8 cellular contexts compared by ENCODE assay signal in genomic region chr1:6200188-6200809, GRCh38. TPM values are rescaled to one million over a fixed set of nuclear protein-coding genes. Genes with fewer than 3 reads are reported as not detected.
DNase-seq lines count a peak whose midpoint lies in the region; ATAC-seq, FAIRE-seq and TF ChIP-seq lines count a peak whose summit lies in the region.

No MANE protein-coding gene starts in this region.

- ATAC-seq in omental fat pad (ENCODE audit: low FRiP score), result no peak

- H3K4me3 ChIP-seq in GM23248 (peak overlapping the region; percentile 82), esophagus squamous epithelium (peak overlapping the region; percentile 79 to 100 (median 94)), sigmoid colon (peak overlapping the region; percentile 93 to 100 (median 100))

- H3K4me1 ChIP-seq in GM23248 (ENCODE audit: insufficient read depth), result peaks cover 11% of the 10 kb centered on the region
- peaks cover 24 to 52% (median 26%) of the 10 kb centered on the region in 3 donors for H3K4me1 ChIP-seq in esophagus squamous epithelium
- peaks cover 0 to 40% (median 35%) of the 10 kb centered on the region in 4 donors for H3K4me1 ChIP-seq in sigmoid colon

- no peaks in the 10 kb centered on the region for H3K9me2 ChIP-seq in GM23248 (ENCODE audit: insufficient read depth)

- H4K20me1 ChIP-seq in GM23248 (ENCODE audit: insufficient read depth), result 0 out of 2 replicates have a peak, but pooled peaks cover 11% of the 10 kb centered on the region

- H3K9ac ChIP-seq in GM23248, result peak overlapping the region; percentile 97

- in situ Hi-C loops in GM23248 (cut with MboI), result no loop called here

- H3K79me2 ChIP-seq in GM23248 (ENCODE audit: insufficient read depth), result peaks cover 40% of the 10 kb centered on the region

- intact Hi-C loops in esophagus squamous epithelium (cut with DNase I) (no loop called here), sigmoid colon (cut with DNase I) (no loop called here)

- 61 to 62% methylated on average over 10 of the region's 10 CpGs for WGBS in GM23248 (ENCODE audit: low coverage in 1 of 2, low lambda C conversion rate in 2 of 2, missing lambda C conversion rate in 2 of 2), 2 experiments
- WGBS in esophagus squamous epithelium, 2 donors, result 67 to 80% methylated on average over 8 to 9 of the region's 10 CpGs
- 76 to 87% methylated on average over 10 of the region's 10 CpGs for WGBS in sigmoid colon, 2 donors

- FAIRE-seq in RCC 7860 (lab: Jason Lieb, UNC), result no peak

- peaks cover 15% of the 10 kb centered on the region for H3K36me3 ChIP-seq in GM23248 (ENCODE audit: low read depth)
- peaks cover 0 to 21% (median 9%) of the 10 kb centered on the region in 3 donors for H3K36me3 ChIP-seq in esophagus squamous epithelium
- peaks cover 3 to 22% (median 12%) of the 10 kb centered on the region in 4 donors for H3K36me3 ChIP-seq in sigmoid colon

- peak overlapping the region; percentile 97 for H2AFZ ChIP-seq in GM23248

- TF ChIP-seq CTCF in esophagus squamous epithelium (IDR thresholded peaks at IDR 0.05) (no peak), sigmoid colon (IDR thresholded peaks at IDR 0.05) (no peak), omental fat pad (IDR thresholded peaks at IDR 0.05) (no peak)

- H3K27ac ChIP-seq in GM23248, result peak overlapping the region; percentile 79
- H3K27ac ChIP-seq in esophagus squamous epithelium, result peak overlapping the region; percentile 88 to 93 (median 90)
- peak overlapping the region; percentile 77 to 85 (median 83) for H3K27ac ChIP-seq in sigmoid colon

- TF ChIP-seq EP300 in sigmoid colon (IDR thresholded peaks at IDR 0.05), result no peak

- TF ChIP-seq POLR2A in esophagus squamous epithelium (IDR thresholded peaks at IDR 0.05) (no peak), sigmoid colon (IDR thresholded peaks at IDR 0.05) (no peak)

- H3K4me2 ChIP-seq in GM23248 (ENCODE audit: unreplicated experiment), result peak overlapping the region; percentile 63

- H3K9me3 ChIP-seq in GM23248 (ENCODE audit: low read depth) (no peaks in the 10 kb centered on the region), esophagus squamous epithelium (no peaks in the 10 kb centered on the region), sigmoid colon (no peaks in the 10 kb centered on the region)

- H3F3A ChIP-seq in GM23248 (ENCODE audit: insufficient read depth), result no peaks in the 10 kb centered on the region

- no peaks in the 10 kb centered on the region for H3K27me3 ChIP-seq in GM23248 (replicated peaks; ENCODE audit: insufficient read depth)
- H3K27me3 ChIP-seq in esophagus squamous epithelium, result no peaks in the 10 kb centered on the region
- no peaks in the 10 kb centered on the region for H3K27me3 ChIP-seq in sigmoid colon

- DNase-seq in GM23248 (no peak), SHP77 (lab: John Stamatoyannopoulos, UW) (peak; percentile 72 to 79), esophagus squamous epithelium (lab: John Stamatoyannopoulos, UW) (no peak), sigmoid colon (no peak), activated gamma-delta T cell (lab: John Stamatoyannopoulos, UW) (no peak), omental fat pad (ENCODE audit: low spot score) (no peak), RCC 7860 (ENCODE audit: low spot score) (no peak)
- DNase-seq in stimulated activated CD4-positive, alpha-beta T cell treated with anti-CD3 and anti-CD28 coated beads, Interleukin-4, amount 100 ng/mL, for 24 hours, result no peak

RNA-seq across cellular contexts. Expression of gene RPL22, which starts 0.9 kb away (rescaled TPM):
- total RNA-seq in GM23248 (2014; rRNA removed; shearing (Covaris generic)), result 101 and 127 TPM in 2 replicates
- 124 and 137 TPM in 2 replicates for polyA plus RNA-seq in GM23248 (2016; fragmentation: Nextera tagmentation; extraction: Ambion mirVana)
- 100 to 1,000 TPM in 3 of 4 donors, 10 to 100 TPM in 1; 75.5 to 237 (median 192) TPM for total RNA-seq in esophagus squamous epithelium
- 100 to 1,000 TPM; 166 to 267 (median 219) TPM for total RNA-seq in sigmoid colon
- polyA plus RNA-seq in sigmoid colon, result 100 to 1,000 TPM; 299 to 443 (median 410) TPM
- total RNA-seq in omental fat pad, result 100 to 1,000 TPM; 164 to 205 (median 191) TPM

RNA-seq across cellular contexts. Expression of gene RNF207, which starts 5.6 kb away (rescaled TPM):
- 30.3 and 32.8 TPM in 2 replicates for total RNA-seq in GM23248 (2014; rRNA removed; shearing (Covaris generic))
- polyA plus RNA-seq in GM23248 (2016; fragmentation: Nextera tagmentation; extraction: Ambion mirVana) (6.2 and 8.6 TPM in 2 replicates), sigmoid colon (10 to 100 TPM in 1 of 3 donors, 1 to 10 TPM in 2; 5.3 to 24.3 (median 7.2) TPM)
- total RNA-seq in esophagus squamous epithelium (10 to 100 TPM in 3 of 4 donors, 1 to 10 TPM in 1; 6.6 to 43.3 (median 23.3) TPM), sigmoid colon (10 to 100 TPM in 3 of 4 donors, 1 to 10 TPM in 1; 7.8 to 19.1 (median 16.1) TPM), omental fat pad (10 to 100 TPM in 2 of 4 donors, 1 to 10 TPM in 2; 5.2 to 48.2 (median 9.5) TPM)

RNA-seq across cellular contexts. Expression of gene CHD5, which starts 20.2 kb away (rescaled TPM):
- total RNA-seq in GM23248 (2014; rRNA removed; shearing (Covaris generic)), result 0.11 and 0.25 TPM in 2 replicates
- polyA plus RNA-seq in GM23248 (2016; fragmentation: Nextera tagmentation; extraction: Ambion mirVana), result 0.10 TPM in 1 of 2 replicates, not detected in the other
- total RNA-seq in esophagus squamous epithelium, result under 1 TPM in 2 of 4 donors, not detected in 2; 0.38 to 0.62 TPM
- 1 to 10 TPM in 3 of 4 donors, under 1 TPM in 1; 0.49 to 2.8 (median 1.5) TPM for total RNA-seq in sigmoid colon
- under 1 TPM in 1 of 3 donors, not detected in 2; 0.80 TPM for polyA plus RNA-seq in sigmoid colon
- total RNA-seq in omental fat pad, result under 1 TPM in 3 of 4 donors, not detected in 1; 0.19 to 0.24 (median 0.19) TPM

RNA-seq across cellular contexts. Expression of gene ICMT, which starts 35.5 kb away (rescaled TPM):
- total RNA-seq in GM23248 (2014; rRNA removed; shearing (Covaris generic)), result 110 and 119 TPM in 2 replicates
- 69.4 and 71.5 TPM in 2 replicates for polyA plus RNA-seq in GM23248 (2016; fragmentation: Nextera tagmentation; extraction: Ambion mirVana)
- 10 to 100 TPM; 43.0 to 85.3 (median 53.4) TPM for total RNA-seq in esophagus squamous epithelium
- 10 to 100 TPM; 39.2 to 64.9 (median 55.6) TPM for total RNA-seq in sigmoid colon
- 10 to 100 TPM; 19.2 to 34.1 (median 20.3) TPM for polyA plus RNA-seq in sigmoid colon
- 10 to 100 TPM; 47.7 to 70.2 (median 57.3) TPM for total RNA-seq in omental fat pad

RNA-seq across cellular contexts. Expression of gene HES3, which starts 43.7 kb away (rescaled TPM):
- not detected in 2 replicates for total RNA-seq in GM23248 (2014; rRNA removed; shearing (Covaris generic))
- polyA plus RNA-seq in GM23248 (2016; fragmentation: Nextera tagmentation; extraction: Ambion mirVana), result not detected in 2 replicates
- not detected for total RNA-seq in esophagus squamous epithelium
- not detected for total RNA-seq in sigmoid colon
- not detected for polyA plus RNA-seq in sigmoid colon
- not detected for total RNA-seq in omental fat pad

Comparison
In these comparisons a context has a peak if more than half of its experiments do, and no peak if none do; other contexts are left out.
1. DNase-seq: peak in SHP77 (2 of 2); none in GM23248 (single experiment), esophagus squamous epithelium (single experiment), sigmoid colon (single experiment), stimulated activated CD4-positive, alpha-beta T cell treated with anti-CD3 and anti-CD28 coated beads, Interleukin-4, amount 100 ng/mL, for 24 hours (single experiment), activated gamma-delta T cell (single experiment), omental fat pad (single experiment) and RCC 7860 (single experiment).
2. Peak in every context shown above with its lines, with median percentiles within 50 percentile points of each other: H3K27ac ChIP-seq and H3K4me3 ChIP-seq.